ENCODE assay signal across 1 cellular context in genomic region chr9:105911104-105911911, GRCh38.
A peak's percentile ranks its signal among the peaks of the same experiment; 100 is the strongest.
TF ChIP-seq lines count a peak whose summit lies in the region.

No MANE protein-coding gene starts in this region.

TF ChIP-seq in GM23338, 12 proteins besides CTCF, POLR2A, EP300 and RAD21 (continued from another document):
- TF ChIP-seq ZNF462 (CRISPR knock-in tag; IDR thresholded peaks at IDR 0.05): peak; percentile 98
- TF ChIP-seq CREB1 (CRISPR knock-in tag; IDR thresholded peaks at IDR 0.05; ENCODE audit: low read depth): no peak
- no peak for TF ChIP-seq EZH2 (IDR thresholded peaks at IDR 0.05; ENCODE audit: low read depth, unreplicated experiment)
- no peak for TF ChIP-seq NANOG (IDR thresholded peaks at IDR 0.05; ENCODE audit: borderline replicate concordance)
- no peak for TF ChIP-seq POLR2AphosphoS5 (IDR thresholded peaks at IDR 0.05; ENCODE audit: low read depth)
- TF ChIP-seq ETS1 (IDR thresholded peaks at IDR 0.05): no peak
- TF ChIP-seq, protein P1, sequence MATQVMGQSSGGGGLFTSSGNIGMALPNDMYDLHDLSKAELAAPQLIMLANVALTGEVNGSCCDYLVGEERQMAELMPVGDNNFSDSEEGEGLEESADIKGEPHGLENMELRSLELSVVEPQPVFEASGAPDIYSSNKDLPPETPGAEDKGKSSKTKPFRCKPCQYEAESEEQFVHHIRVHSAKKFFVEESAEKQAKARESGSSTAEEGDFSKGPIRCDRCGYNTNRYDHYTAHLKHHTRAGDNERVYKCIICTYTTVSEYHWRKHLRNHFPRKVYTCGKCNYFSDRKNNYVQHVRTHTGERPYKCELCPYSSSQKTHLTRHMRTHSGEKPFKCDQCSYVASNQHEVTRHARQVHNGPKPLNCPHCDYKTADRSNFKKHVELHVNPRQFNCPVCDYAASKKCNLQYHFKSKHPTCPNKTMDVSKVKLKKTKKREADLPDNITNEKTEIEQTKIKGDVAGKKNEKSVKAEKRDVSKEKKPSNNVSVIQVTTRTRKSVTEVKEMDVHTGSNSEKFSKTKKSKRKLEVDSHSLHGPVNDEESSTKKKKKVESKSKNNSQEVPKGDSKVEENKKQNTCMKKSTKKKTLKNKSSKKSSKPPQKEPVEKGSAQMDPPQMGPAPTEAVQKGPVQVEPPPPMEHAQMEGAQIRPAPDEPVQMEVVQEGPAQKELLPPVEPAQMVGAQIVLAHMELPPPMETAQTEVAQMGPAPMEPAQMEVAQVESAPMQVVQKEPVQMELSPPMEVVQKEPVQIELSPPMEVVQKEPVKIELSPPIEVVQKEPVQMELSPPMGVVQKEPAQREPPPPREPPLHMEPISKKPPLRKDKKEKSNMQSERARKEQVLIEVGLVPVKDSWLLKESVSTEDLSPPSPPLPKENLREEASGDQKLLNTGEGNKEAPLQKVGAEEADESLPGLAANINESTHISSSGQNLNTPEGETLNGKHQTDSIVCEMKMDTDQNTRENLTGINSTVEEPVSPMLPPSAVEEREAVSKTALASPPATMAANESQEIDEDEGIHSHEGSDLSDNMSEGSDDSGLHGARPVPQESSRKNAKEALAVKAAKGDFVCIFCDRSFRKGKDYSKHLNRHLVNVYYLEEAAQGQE (IDR thresholded peaks at IDR 0.05; ENCODE audit: unreplicated experiment): no peak
- peak; percentile 63 for TF ChIP-seq ZNF114 (CRISPR knock-in tag; IDR thresholded peaks at IDR 0.05)
